1 cellular context compared by ENCODE assay signal in genomic region chr3:49470714-49471420, GRCh38.
TF ChIP-seq lines count a peak whose summit lies in the region.

No MANE protein-coding gene starts in this region.

TF ChIP-seq in HepG2, 621 proteins besides CTCF, POLR2A, EP300 and RAD21 (continued from another document and continues in another):
- TF ChIP-seq ZNF318 (CRISPR knock-in tag; IDR thresholded peaks at IDR 0.05): no peak
- no peak for TF ChIP-seq HNRNPUL1 (IDR thresholded peaks at IDR 0.05; ENCODE audit: low read depth, low read length)
- no peak for TF ChIP-seq ZNF317 (CRISPR knock-in tag; IDR thresholded peaks at IDR 0.05)
- TF ChIP-seq HNRNPH1 (optimal IDR thresholded peaks at IDR 0.05; ENCODE audit: low read depth, low read length): no peak
- no peak for TF ChIP-seq KLF9 (CRISPR knock-in tag; IDR thresholded peaks at IDR 0.05; ENCODE audit: low read depth)
- no peak for TF ChIP-seq KMT2A (CRISPR knock-in tag; IDR thresholded peaks at IDR 0.05)
- no peak for TF ChIP-seq GRHL1 (CRISPR knock-in tag; conservative IDR thresholded peaks at IDR 0.05)
- 0 out of 2 replicates have a peak, but pooled peaks have one; percentile 3 for TF ChIP-seq SNAPC2 (CRISPR knock-in tag; IDR thresholded peaks at IDR 0.05)
- TF ChIP-seq ZNF674 (CRISPR knock-in tag; IDR thresholded peaks at IDR 0.05; ENCODE audit: low read depth): 0 out of 2 replicates have a peak, but pooled peaks have one; percentile 30
- TF ChIP-seq XBP1 (CRISPR knock-in tag; IDR thresholded peaks at IDR 0.05): no peak
- TF ChIP-seq PRDM10 (CRISPR knock-in tag; IDR thresholded peaks at IDR 0.05; ENCODE audit: low read depth): no peak
- no peak for TF ChIP-seq TEF (CRISPR knock-in tag; IDR thresholded peaks at IDR 0.05)
- no peak for TF ChIP-seq NCOR1 (IDR thresholded peaks at IDR 0.05; ENCODE audit: borderline replicate concordance, low read length)
- 0 out of 2 replicates have a peak, but pooled peaks have one; percentile 40 for TF ChIP-seq KIAA2018 (CRISPR knock-in tag; IDR thresholded peaks at IDR 0.05; ENCODE audit: borderline replicate concordance)
- TF ChIP-seq ZBTB2 (CRISPR knock-in tag; IDR thresholded peaks at IDR 0.05; ENCODE audit: low read depth): no peak
- TF ChIP-seq MEIS2 (CRISPR knock-in tag; IDR thresholded peaks at IDR 0.05): no peak
- peak; percentile 16; the same call in 1 of the 2 replicates for TF ChIP-seq PHF21A (CRISPR knock-in tag; IDR thresholded peaks at IDR 0.05)
- TF ChIP-seq YY1 (IDR thresholded peaks at IDR 0.05; ENCODE audit: insufficient read depth, insufficient replicate concordance, low read depth, low read length): no peak
- TF ChIP-seq ZMYM4 (CRISPR knock-in tag; IDR thresholded peaks at IDR 0.05): peak; percentile 62; the same call in 1 of the 2 replicates
- no peak for TF ChIP-seq ZNF280D (CRISPR knock-in tag; IDR thresholded peaks at IDR 0.05)
- TF ChIP-seq MAZ (IDR thresholded peaks at IDR 0.05; ENCODE audit: borderline replicate concordance, low read depth, low read length): no peak
- 0 out of 2 replicates have a peak, but pooled peaks have one; percentile 8 for TF ChIP-seq MAZ (CRISPR knock-in tag; IDR thresholded peaks at IDR 0.05; ENCODE audit: low read depth)
- no peak for TF ChIP-seq SP4 (CRISPR knock-in tag; IDR thresholded peaks at IDR 0.05)
